ENCODE assay signal across 11 cellular contexts in the genomic region with DNA sequence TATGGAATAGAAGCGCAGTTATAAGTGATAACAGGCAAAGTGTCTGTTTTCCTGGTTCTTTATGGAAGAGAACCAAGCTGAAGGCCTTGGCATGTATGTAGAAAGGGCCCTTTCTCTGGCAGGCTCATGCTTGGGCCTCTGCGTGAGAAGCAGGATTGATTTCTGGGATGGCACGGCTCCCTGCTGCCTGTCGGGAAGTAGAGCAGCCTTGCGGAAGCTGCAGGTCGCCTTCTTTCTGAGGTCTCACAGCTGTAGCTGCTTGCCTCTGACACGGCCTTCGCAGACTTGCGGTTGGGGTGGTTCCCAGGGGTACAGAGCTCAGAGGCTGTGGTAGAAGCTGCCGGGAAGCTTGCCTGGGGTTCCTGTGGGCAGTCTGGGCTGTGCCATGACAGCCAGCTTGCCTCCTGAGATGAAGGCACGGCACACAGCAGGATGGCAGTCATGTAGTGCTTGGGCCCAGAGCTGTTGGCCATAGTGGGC. TPM values are rescaled to one million over a fixed set of nuclear protein-coding genes. Genes with fewer than 3 reads are reported as not detected.
DNase-seq lines count a peak whose midpoint lies in the region; ATAC-seq, FAIRE-seq and TF ChIP-seq lines count a peak whose summit lies in the region.
"Had no signal": no experiment of that assay in that cellular context is flagged by ENCODE, and none has a peak within 500 bp of the region (broad histone marks: within the 10 kb centered on the region; RNA-seq: fewer than 3 reads in every experiment).

No MANE protein-coding gene starts in this region.

- no peak for FAIRE-seq in small intestine (lab: Jason Lieb, UNC)

- no peaks in the 10 kb centered on the region for H3K9me3 ChIP-seq in testis
- H3K9me3 ChIP-seq in small intestine (ENCODE audit: control insufficient read depth, low read depth) = no peaks in the 10 kb centered on the region

- WGBS in testis, 2 donors = 36 to 45% methylated on average over 4 to 10 of the region's 11 CpGs
- WGBS in small intestine, 3 donors = 78 to 95% (median 79%) methylated on average over 11 of the region's 11 CpGs

- H3K27me3 ChIP-seq in testis (no peaks in the 10 kb centered on the region), small intestine (ENCODE audit: control insufficient read depth in 2 of 2, insufficient read depth in 2 of 2, low read length in 2 of 2) (no peaks in the 10 kb centered on the region)

- H3K27ac ChIP-seq in testis (peak overlapping the region; percentile 7 to 34), small intestine (ENCODE audit: low read depth in 1 of 2, low read length in 1 of 2) (peak overlapping the region in 1 of 2 donors; percentile 63)

- no peak overlapping the region for H3K4me3 ChIP-seq in fibroblast of villous mesenchyme (ENCODE audit: low read depth, low read length)
- H3K4me3 ChIP-seq in testis = no peak overlapping the region
- no peak overlapping the region for H3K4me3 ChIP-seq in small intestine (ENCODE audit: low read depth in 1 of 2, low read length in 2 of 2)

- in situ Hi-C loops in ACHN (cut with HindIII; ENCODE audit: low pct_ligation_motif_present, low pct_unique_long_range_greater_than_20kb, low sequenced_read_pairs) = no loop called here

- TF ChIP-seq CTCF in fibroblast of villous mesenchyme (IDR thresholded peaks at IDR 0.05; ENCODE audit: insufficient read depth, low read depth, low read length) = no peak
- TF ChIP-seq CTCF in testis (IDR thresholded peaks at IDR 0.05) = no peak

- intact Hi-C loops in testis (cut with DNase I; ENCODE audit: low total_unique reads) = no loop called here

- H3K4me1 ChIP-seq in testis (peaks cover 16% of the 10 kb centered on the region), small intestine (ENCODE audit: control insufficient read depth in 2 of 2, insufficient read depth in 1 of 2, low read depth in 1 of 2, low read length in 1 of 2) (no peaks in the 10 kb centered on the region)

- no peak for ATAC-seq in HG02610 (IDR thresholded peaks at IDR 0.05; ENCODE audit: unreplicated experiment)
- ATAC-seq: naive thymus-derived CD4-positive, alpha-beta T cell had no signal

- TF ChIP-seq POLR2A in testis (IDR thresholded peaks at IDR 0.05) = no peak

- H3K36me3 ChIP-seq in testis (ENCODE audit: low read depth, missing control alignments) = no peaks in the 10 kb centered on the region
- H3K36me3 ChIP-seq in small intestine (ENCODE audit: control insufficient read depth in 2 of 2, insufficient read depth in 2 of 2, low read length in 2 of 2) = peaks cover 5 to 6% of the 10 kb centered on the region in 2 donors

- peak; percentile 55 for DNase-seq in amniotic epithelial cell (ENCODE audit: low read depth)
- peak; percentile 71 for DNase-seq in fibroblast of villous mesenchyme (ENCODE audit: low read depth)
- peak; percentile 95 for DNase-seq in myocyte (ENCODE audit: low read depth)
- peak; percentile 44 for DNase-seq in testis
- no peak for DNase-seq in small intestine
- no peak for DNase-seq in ACHN
- DNase-seq: activated CD4-positive, alpha-beta memory T cell treated with anti-CD3 and anti-CD28 coated beads for 36 hours; naive thymus-derived CD4-positive, alpha-beta T cell; RPMI8226; stimulated activated CD8-positive, alpha-beta memory T cell treated with anti-CD3 and anti-CD28 coated beads, Interleukin-4, amount 100 ng/mL, for 48 hours had no signal

RNA-seq across cellular contexts. Expression of a gene that starts 39.4 kb away (rescaled TPM):
- total RNA-seq in fibroblast of villous mesenchyme = 27.1 and 28.5 TPM in 2 replicates
- 22.1 and 22.4 TPM in 2 replicates for total RNA-seq in myocyte
- polyA plus RNA-seq in myocyte (2012) = 27.1 TPM
- 10 to 100 TPM; 58.0 to 69.8 TPM for total RNA-seq in testis
- polyA plus RNA-seq in testis (ENCODE audit: insufficient read depth, low read depth, low replicate concordance) = 46.4 TPM
- 10 to 100 TPM in 1 of 3 donors, 1 to 10 TPM in 2; 8.4 to 14.0 (median 8.7) TPM for polyA plus RNA-seq in small intestine

RNA-seq across cellular contexts. Expression of a gene that starts 55.7 kb away (rescaled TPM):
- total RNA-seq in fibroblast of villous mesenchyme (13.5 and 31.5 TPM in 2 replicates), myocyte (22.6 and 28.4 TPM in 2 replicates), testis (10 to 100 TPM in 1 of 2 donors, 1 to 10 TPM in 1; 7.8 to 23.7 TPM)
- polyA plus RNA-seq in myocyte (2012) = 13.4 TPM
- polyA plus RNA-seq in testis (ENCODE audit: insufficient read depth, low read depth, low replicate concordance) (10.8 TPM), small intestine (10 to 100 TPM in 2 of 3 donors, 1 to 10 TPM in 1; 6.7 to 44.0 (median 25.0) TPM)

Comparison
In these comparisons a context has a peak if more than half of its experiments do, and no peak if none do; other contexts are left out.
1. DNase-seq: peak in amniotic epithelial cell (single experiment), fibroblast of villous mesenchyme (single experiment), myocyte (single experiment) and testis (single experiment); none in small intestine (single experiment) and ACHN (single experiment).